Comparison of ENCODE assay signal across 1 cellular context in the genomic region with DNA sequence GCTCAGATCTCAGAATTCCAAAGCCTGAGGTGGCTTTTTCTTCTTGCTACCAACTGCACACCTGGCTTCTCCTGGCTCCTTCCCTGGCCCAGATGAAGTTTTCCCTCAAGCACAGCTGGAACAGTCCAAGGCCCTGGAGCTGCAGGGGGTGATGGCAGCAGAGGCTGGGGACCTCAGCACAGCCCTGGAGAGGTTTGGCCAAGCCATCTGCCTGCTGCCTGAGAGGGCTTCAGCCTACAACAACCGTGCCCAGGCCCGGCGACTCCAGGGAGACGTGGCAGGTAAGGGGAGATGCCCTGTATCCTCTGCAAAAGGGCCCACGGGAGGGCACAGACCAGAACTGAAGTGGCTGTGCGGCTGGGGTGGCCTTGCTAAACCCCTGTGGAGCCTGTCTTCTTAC.
TF ChIP-seq lines count a peak whose summit lies in the region.

No MANE protein-coding gene starts in this region.

TF ChIP-seq in K562, 482 proteins besides CTCF, POLR2A, EP300 and RAD21:
- TF ChIP-seq ZNF263 (CRISPR knock-in tag; IDR thresholded peaks at IDR 0.05; ENCODE audit: borderline replicate concordance) (no peak), POLR2G (IDR thresholded peaks at IDR 0.05; ENCODE audit: low read depth, low read length) (peak; percentile 66), ZNF12 (CRISPR knock-in tag; IDR thresholded peaks at IDR 0.05) (no peak)
- TF ChIP-seq, protein P1, sequence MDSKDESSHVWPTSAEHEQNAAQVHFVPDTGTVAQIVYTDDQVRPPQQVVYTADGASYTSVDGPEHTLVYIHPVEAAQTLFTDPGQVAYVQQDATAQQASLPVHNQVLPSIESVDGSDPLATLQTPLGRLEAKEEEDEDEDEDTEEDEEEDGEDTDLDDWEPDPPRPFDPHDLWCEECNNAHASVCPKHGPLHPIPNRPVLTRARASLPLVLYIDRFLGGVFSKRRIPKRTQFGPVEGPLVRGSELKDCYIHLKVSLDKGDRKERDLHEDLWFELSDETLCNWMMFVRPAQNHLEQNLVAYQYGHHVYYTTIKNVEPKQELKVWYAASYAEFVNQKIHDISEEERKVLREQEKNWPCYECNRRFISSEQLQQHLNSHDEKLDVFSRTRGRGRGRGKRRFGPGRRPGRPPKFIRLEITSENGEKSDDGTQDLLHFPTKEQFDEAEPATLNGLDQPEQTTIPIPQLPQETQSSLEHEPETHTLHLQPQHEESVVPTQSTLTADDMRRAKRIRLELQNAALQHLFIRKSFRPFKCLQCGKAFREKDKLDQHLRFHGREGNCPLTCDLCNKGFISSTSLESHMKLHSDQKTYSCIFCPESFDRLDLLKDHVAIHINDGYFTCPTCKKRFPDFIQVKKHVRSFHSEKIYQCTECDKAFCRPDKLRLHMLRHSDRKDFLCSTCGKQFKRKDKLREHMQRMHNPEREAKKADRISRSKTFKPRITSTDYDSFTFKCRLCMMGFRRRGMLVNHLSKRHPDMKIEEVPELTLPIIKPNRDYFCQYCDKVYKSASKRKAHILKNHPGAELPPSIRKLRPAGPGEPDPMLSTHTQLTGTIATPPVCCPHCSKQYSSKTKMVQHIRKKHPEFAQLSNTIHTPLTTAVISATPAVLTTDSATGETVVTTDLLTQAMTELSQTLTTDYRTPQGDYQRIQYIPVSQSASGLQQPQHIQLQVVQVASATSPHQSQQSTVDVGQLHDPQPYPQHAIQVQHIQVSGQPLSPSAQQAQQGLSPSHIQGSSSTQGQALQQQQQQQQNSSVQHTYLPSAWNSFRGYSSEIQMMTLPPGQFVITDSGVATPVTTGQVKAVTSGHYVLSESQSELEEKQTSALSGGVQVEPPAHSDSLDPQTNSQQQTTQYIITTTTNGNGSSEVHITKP (IDR thresholded peaks at IDR 0.05; ENCODE audit: partially characterized antibody) = peak; percentile 39
